18 cellular contexts compared by ENCODE assay signal in genomic region chr1:208048904-208049303, GRCh38.
DNase-seq lines count a peak whose midpoint lies in the region; ATAC-seq and TF ChIP-seq lines count a peak whose summit lies in the region.
"Had no signal": no experiment of that assay in that cellular context is flagged by ENCODE, and none has a peak within 500 bp of the region (broad histone marks: within the 10 kb centered on the region; RNA-seq: fewer than 3 reads in every experiment).

No MANE protein-coding gene starts in this region.

- CTCF ChIA-PET in RWPE1 (lab: Yijun Ruan, JAX): no interaction called here

- WGBS in gastroesophageal sphincter (ENCODE audit: low coverage in 1 of 2), 2 donors: 83 to 91% methylated on average over 1 to 4 of the region's 4 CpGs

- no peak overlapping the region for H3K27ac ChIP-seq in RWPE1
- peak overlapping the region in 3 of 4 donors; percentile 72 to 80 (median 75) for H3K27ac ChIP-seq in gastroesophageal sphincter
- peak overlapping the region; percentile 75 to 87 for H3K27ac ChIP-seq in tibial artery

- TF ChIP-seq EP300 in gastroesophageal sphincter (IDR thresholded peaks at IDR 0.05): no peak

- no peaks in the 10 kb centered on the region for H3K9me3 ChIP-seq in gastroesophageal sphincter
- no peaks in the 10 kb centered on the region for H3K9me3 ChIP-seq in tibial artery
- H3K9me3 ChIP-seq: ovary had no signal

- no peaks in the 10 kb centered on the region for H3K27me3 ChIP-seq in gastroesophageal sphincter
- no peaks in the 10 kb centered on the region for H3K27me3 ChIP-seq in tibial artery
- H3K27me3 ChIP-seq: ovary had no signal

- TF ChIP-seq CTCF in RWPE1 (conservative IDR thresholded peaks at IDR 0.05; ENCODE audit: low read depth) (no peak), gastroesophageal sphincter (IDR thresholded peaks at IDR 0.05) (no peak), tibial artery (IDR thresholded peaks at IDR 0.05) (no peak)

- peak; percentile 40 for DNase-seq in SIG-M5 treated with dmso at 0.1 percent for 504 hours (lab: John Stamatoyannopoulos, UW; ENCODE audit: unreplicated experiment)
- no peak for DNase-seq in SIG-M5 (lab: John Stamatoyannopoulos, UW)
- peak; percentile 10 for DNase-seq in RWPE1 (ENCODE audit: low spot score)
- DNase-seq in tibial artery: no peak
- DNase-seq in NCI-H1092 treated with DMSO at 0.1 percent for 48 hours (lab: John Stamatoyannopoulos, UW): no peak
- DNase-seq: activated CD8-positive, alpha-beta memory T cell treated with anti-CD3 and anti-CD28 coated beads, Interleukin-2, amount 50 U/mL, for 48 hours; CD4-positive, CD25-positive, alpha-beta regulatory T cell; DMS79 treated with DMSO at 0.1 percent for 48 hours; glutamatergic neuron; kidney; NCI-H1105 treated with DMSO at 0.1 percent for 48 hours; NK-92 treated with Interleukin-12 subunit alpha and Interleukin-12 subunit beta, amount 100 ng/mL, for 24 hours; ovary; small intestine; stimulated activated naive CD4-positive, alpha-beta T cell treated with Interleukin-2 at 50 U/mL for 16 hours had no signal

- no peak overlapping the region for H3K4me3 ChIP-seq in gastroesophageal sphincter
- H3K4me3 ChIP-seq in tibial artery: no peak overlapping the region
- H3K4me3 ChIP-seq: ovary had no signal

- intact Hi-C loops in tibial artery (cut with DNase I; ENCODE audit: low total_unique reads): no loop called here

- H3K4me1 ChIP-seq in gastroesophageal sphincter (peaks cover 0 to 40% (median 23%) of the 10 kb centered on the region in 3 donors), tibial artery (peaks cover 5 to 36% (median 30%) of the 10 kb centered on the region in 4 donors)

- POLR2A ChIA-PET in RWPE1 (lab: Yijun Ruan, JAX; ENCODE audit: low non-redundant PET): no interaction called here

- H3K36me3 ChIP-seq in gastroesophageal sphincter: peaks cover 0 to 83% of the 10 kb centered on the region in 2 donors
- peaks cover 45 to 62% (median 55%) of the 10 kb centered on the region in 3 donors for H3K36me3 ChIP-seq in tibial artery
- H3K36me3 ChIP-seq: ovary had no signal

- ATAC-seq in gastroesophageal sphincter (no peak), HG03135 (IDR thresholded peaks at IDR 0.05; ENCODE audit: unreplicated experiment) (no peak), HG03460 (IDR thresholded peaks at IDR 0.05; ENCODE audit: unreplicated experiment) (no peak)

- no peak for TF ChIP-seq POLR2A in gastroesophageal sphincter (IDR thresholded peaks at IDR 0.05)

Comparison
In these comparisons a context has a peak if more than half of its experiments do, and no peak if none do; other contexts are left out.
1. DNase-seq: peak in SIG-M5 treated with dmso at 0.1 percent for 504 hours (single experiment) and RWPE1 (single experiment); none in SIG-M5 (single experiment), tibial artery (0 of 2) and NCI-H1092 treated with DMSO at 0.1 percent for 48 hours (single experiment).